29 cellular contexts compared by ENCODE assay signal in the genomic region with DNA sequence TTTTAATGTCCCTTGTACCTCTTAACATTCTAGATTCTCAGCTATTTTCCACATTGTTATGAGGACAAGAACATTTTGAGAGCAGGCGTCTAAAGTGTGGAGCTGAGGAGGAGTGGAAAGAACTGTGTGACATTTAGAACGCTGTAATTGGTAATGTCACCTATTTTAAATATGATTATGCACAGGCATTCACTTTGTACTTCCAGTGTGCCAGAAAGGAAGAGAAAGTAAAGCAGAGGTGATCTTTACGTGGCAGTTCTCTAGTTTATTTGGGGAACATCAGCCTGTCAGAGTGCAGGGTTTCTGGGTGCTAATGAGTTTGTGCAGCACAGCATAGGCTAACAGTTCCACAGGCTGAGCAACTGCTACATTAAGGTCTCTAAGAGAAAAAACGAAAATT.
"Had no signal": no experiment of that assay in that cellular context is flagged by ENCODE, and none has a peak within 500 bp of the region (broad histone marks: within the 10 kb centered on the region; RNA-seq: fewer than 3 reads in every experiment).

No MANE protein-coding gene starts in this region.

- H3K27me3 ChIP-seq: brain microvascular endothelial cell, esophagus muscularis mucosa, foreskin keratinocyte, gastrocnemius medialis, heart left ventricle had no signal

- H3K36me3 ChIP-seq: brain microvascular endothelial cell, esophagus muscularis mucosa, gastrocnemius medialis, heart left ventricle, WERI-Rb-1 had no signal

- DNase-seq: activated B cell treated with CpG ODN at 0.5 μM for 24 hours; activated CD4-positive, alpha-beta T cell treated with anti-CD3 and anti-CD28 coated beads for 48 hours; activated CD4-positive, alpha-beta T cell treated with anti-CD3 and anti-CD28 coated beads, Interleukin-2, amount 50 U/mL, for 1 hour; activated CD4-positive, alpha-beta T cell treated with anti-CD3 and anti-CD28 coated beads, Interleukin-2, amount 50 U/mL, for 48 hours; activated CD8-positive, alpha-beta memory T cell treated with anti-CD3 and anti-CD28 coated beads for 24 hours; activated CD8-positive, alpha-beta T cell treated with anti-CD3 and anti-CD28 coated beads for 36 hours; activated effector memory CD4-positive, alpha-beta T cell treated with Interleukin-2 at 50 U/mL for 16 hours; activated gamma-delta T cell treated with Interleukin-2 at 50 U/mL for 16 hours; activated naive CD4-positive, alpha-beta T cell treated with anti-CD3 and anti-CD28 coated beads, Interleukin-2, amount 50 U/mL, for 16 hours; activated naive CD4-positive, alpha-beta T cell treated with Interleukin-2 at 50 U/mL for 16 hours; activated T-cell treated with anti-CD3 and anti-CD28 coated beads, Interleukin-2, amount 50 U/mL, for 4 hours; amniotic stem cell; anterior cingulate cortex; brain microvascular endothelial cell; cortex of kidney; dermis blood vessel endothelial cell; effector CD4-positive, alpha-beta T cell; effector memory CD8-positive, alpha-beta T cell; erythroblast; foreskin keratinocyte; gastrocnemius medialis; glutamatergic neuron; heart left ventricle; T-helper 17 cell; T1000; WERI-Rb-1 had no signal

- H3K4me1 ChIP-seq: esophagus muscularis mucosa, foreskin keratinocyte, gastrocnemius medialis, heart left ventricle had no signal

- H3K4me3 ChIP-seq: esophagus muscularis mucosa, gastrocnemius medialis, heart left ventricle had no signal

- H3K9me3 ChIP-seq: gastrocnemius medialis had no signal

- H3K27ac ChIP-seq: brain microvascular endothelial cell, esophagus muscularis mucosa, foreskin keratinocyte, gastrocnemius medialis, heart left ventricle, WERI-Rb-1 had no signal

- ATAC-seq: activated CD4-positive, CD25-positive, alpha-beta regulatory T cell treated with anti-CD3 and anti-CD28 coated beads, Interleukin-2, amount 50 U/mL, for 24 hours; activated CD8-positive, alpha-beta T cell treated with anti-CD3 and anti-CD28 coated beads for 36 hours; activated T-cell treated with anti-CD3 and anti-CD28 coated beads, Interleukin-2, amount 50 U/mL, for 4 hours; activated T-helper 17 cell treated with anti-CD3 and anti-CD28 coated beads, Interleukin-2, amount 50 U/mL, for 72 hours; effector memory CD8-positive, alpha-beta T cell; foreskin keratinocyte; gastrocnemius medialis; heart left ventricle; T-helper 17 cell had no signal
